In genomic region chr14:76133103-76133502, GRCh38 we compare ENCODE assay signal across 12 cellular contexts. TPM values are rescaled to one million over a fixed set of nuclear protein-coding genes. Genes with fewer than 3 reads are reported as not detected.
DNase-seq lines count a peak whose midpoint lies in the region; ATAC-seq, FAIRE-seq and TF ChIP-seq lines count a peak whose summit lies in the region.
"Had no signal": no experiment of that assay in that cellular context is flagged by ENCODE, and none has a peak within 500 bp of the region (broad histone marks: within the 10 kb centered on the region; RNA-seq: fewer than 3 reads in every experiment).

No MANE protein-coding gene starts in this region.

- TF ChIP-seq CTCF in GM20000 (IDR thresholded peaks at IDR 0.05; ENCODE audit: extremely low read depth, missing control alignments): no peak
- TF ChIP-seq CTCF in cardiac fibroblast (IDR thresholded peaks at IDR 0.05; ENCODE audit: low read depth, low read length): no peak
- TF ChIP-seq CTCF in nephron progenitor cell (IDR thresholded peaks at IDR 0.05): no peak

- H3K27ac Mint-ChIP-seq in nephron progenitor cell: no peak overlapping the region
- H3K27ac Mint-ChIP-seq: dendritic cell treated with granulocyte-macrophage colony-stimulating factor and Interleukin-4, amounts not matched to agents 40 ng/mL and 50 ng/mL, for 4 days had no signal

- peaks cover 6% of the 10 kb centered on the region for H3K4me1 Mint-ChIP-seq in nephron progenitor cell

- no peaks in the 10 kb centered on the region for H3K36me3 Mint-ChIP-seq in nephron progenitor cell (ENCODE audit: low read depth)

- ATAC-seq in HG03571 (IDR thresholded peaks at IDR 0.05; ENCODE audit: unreplicated experiment): no peak
- ATAC-seq: left cardiac atrium had no signal

- peak; percentile 61 for DNase-seq in GM20000 (ENCODE audit: low spot score)
- peak; percentile 26 for DNase-seq in NAMALWA (ENCODE audit: low spot score)
- peak; percentile 37 to 38 for DNase-seq in cardiac fibroblast (ENCODE audit: low read depth in 2 of 2)
- peak; percentile 70 for DNase-seq in nephron progenitor cell
- DNase-seq in GF-D8 (lab: John Stamatoyannopoulos, UW): no peak
- DNase-seq in frontal cortex (ENCODE audit: low spot score in 2 of 2): no peak
- DNase-seq: activated CD8-positive, alpha-beta memory T cell treated with anti-CD3 and anti-CD28 coated beads for 24 hours; left cardiac atrium had no signal

- FAIRE-seq in frontal cortex (lab: Jason Lieb, UNC): no peak

- H3K27me3 Mint-ChIP-seq in nephron progenitor cell (ENCODE audit: low read depth, poor library complexity): peaks cover 88% of the 10 kb centered on the region

- no peak overlapping the region for H3K4me3 Mint-ChIP-seq in nephron progenitor cell
- H3K4me3 Mint-ChIP-seq: dendritic cell treated with granulocyte-macrophage colony-stimulating factor and Interleukin-4, amounts not matched to agents 40 ng/mL and 50 ng/mL, for 4 days had no signal

- H3K4me3 ChIP-seq in cardiac fibroblast (replicated peaks in 1 of 2; ENCODE audit: low read depth in 2 of 2, low read length in 2 of 2): no peak overlapping the region
- H3K4me3 ChIP-seq: HAP-1, PC-9 had no signal

- H3K9me3 Mint-ChIP-seq in nephron progenitor cell: no peaks in the 10 kb centered on the region
- H3K9me3 Mint-ChIP-seq: dendritic cell treated with granulocyte-macrophage colony-stimulating factor and Interleukin-4, amounts not matched to agents 40 ng/mL and 50 ng/mL, for 4 days had no signal

RNA-seq across cellular contexts. Expression of gene GPATCH2L, which starts 18.6 kb away (rescaled TPM):
- 83.2 TPM for total RNA-seq in frontal cortex

Comparison
In these comparisons a context has a peak if more than half of its experiments do, and no peak if none do; other contexts are left out.
1. DNase-seq: peak in GM20000 (single experiment), NAMALWA (single experiment), cardiac fibroblast (2 of 2) and nephron progenitor cell (single experiment); none in GF-D8 (single experiment) and frontal cortex (0 of 2).